23 cellular contexts compared by ENCODE assay signal in genomic region chr10:25753776-25754175, GRCh38.
DNase-seq lines count a peak whose midpoint lies in the region; TF ChIP-seq lines count a peak whose summit lies in the region.
"Had no signal": no experiment of that assay in that cellular context is flagged by ENCODE, and none has a peak within 500 bp of the region (broad histone marks: within the 10 kb centered on the region; RNA-seq: fewer than 3 reads in every experiment).

No MANE protein-coding gene starts in this region.

- DNase-seq in HK-2 (ENCODE audit: unreplicated experiment) (peak; percentile 37), NT2/D1 (ENCODE audit: low read depth, low spot score) (peak; percentile 36), cardiac fibroblast (ENCODE audit: low read depth in 2 of 2) (peak; percentile 62 to 64), non-pigmented ciliary epithelial cell (ENCODE audit: low read depth) (peak; percentile 70), foreskin melanocyte (no peak), chondrocyte (ENCODE audit: low spot score) (no peak), mesenteric fat pad (ENCODE audit: low spot score) (no peak)
- no peak for DNase-seq in activated naive CD4-positive, alpha-beta T cell treated with anti-CD3 and anti-CD28 coated beads, Interleukin-2, amount 10 ng/mL, durations not matched to agents 7 days and 5 days
- DNase-seq: activated CD4-positive, CD25-positive, alpha-beta regulatory T cell treated with anti-CD3 and anti-CD28 coated beads, Interleukin-2, amount 50 U/mL, for 72 hours; activated naive CD4-positive, alpha-beta T cell treated with Interleukin-2 at 50 U/mL for 16 hours; DMS79 treated with DMSO at 0.1 percent for 48 hours; effector memory CD8-positive, alpha-beta T cell; H9; immature natural killer cell; mucosa of descending colon; NCI-H1694 treated with DMSO at 0.1 percent for 48 hours; NCI-H510A treated with DMSO at 0.1 percent for 48 hours; spleen; stimulated activated naive CD8-positive, alpha-beta T cell treated with anti-CD3 and anti-CD28 coated beads, Interleukin-15, amount 100 ng/mL, for 72 hours had no signal

- H3K4me1 ChIP-seq in NT2/D1 (ENCODE audit: insufficient read depth, insufficient read length) = no peaks in the 10 kb centered on the region
- H3K4me1 ChIP-seq: parathyroid adenoma, spleen had no signal

- H3K27ac Mint-ChIP-seq in chondrocyte (ENCODE audit: unreplicated experiment) = no peak overlapping the region
- H3K27ac Mint-ChIP-seq in activated naive CD4-positive, alpha-beta T cell treated with anti-CD3 and anti-CD28 coated beads, Interleukin-2, amount 10 ng/mL, durations not matched to agents 7 days and 5 days = no peak overlapping the region
- H3K27ac Mint-ChIP-seq: B cell; effector memory CD8-positive, alpha-beta T cell; H9; IgD-negative memory B cell; immature natural killer cell; stimulated activated naive CD8-positive, alpha-beta T cell treated with anti-CD3 and anti-CD28 coated beads, Interleukin-15, amount 100 ng/mL, for 72 hours; T-helper 1 cell treated with Interleukin-12 subunit alpha and Interleukin-12 subunit beta and Interleukin-4 antibody, amounts not matched to agents 30 μg/mL and 1 μg/mL, for 36 hours had no signal

- no peak overlapping the region for H3K9ac ChIP-seq in NT2/D1 (ENCODE audit: insufficient read length, low read depth)
- H3K9ac ChIP-seq: parathyroid adenoma had no signal

- no peaks in the 10 kb centered on the region for H3K27me3 ChIP-seq in NT2/D1 (ENCODE audit: insufficient read depth, insufficient read length)

- H3K4me3 ChIP-seq in NT2/D1 (ENCODE audit: insufficient read length, low read depth) (no peak overlapping the region), cardiac fibroblast (replicated peaks in 1 of 2; ENCODE audit: low read depth in 2 of 2, low read length in 2 of 2) (no peak overlapping the region)
- H3K4me3 ChIP-seq: mucosa of descending colon, spleen had no signal

- no peaks in the 10 kb centered on the region for H3K27me3 Mint-ChIP-seq in chondrocyte (ENCODE audit: low read depth)
- no peaks in the 10 kb centered on the region for H3K27me3 Mint-ChIP-seq in activated naive CD4-positive, alpha-beta T cell treated with anti-CD3 and anti-CD28 coated beads, Interleukin-2, amount 10 ng/mL, durations not matched to agents 7 days and 5 days
- H3K27me3 Mint-ChIP-seq: B cell; effector memory CD8-positive, alpha-beta T cell; IgD-negative memory B cell; stimulated activated naive CD8-positive, alpha-beta T cell treated with anti-CD3 and anti-CD28 coated beads, Interleukin-15, amount 100 ng/mL, for 72 hours had no signal

- no peaks in the 10 kb centered on the region for H3K36me3 ChIP-seq in NT2/D1 (ENCODE audit: insufficient read depth, insufficient read length, low read length)
- H3K36me3 ChIP-seq: spleen had no signal

- no peaks in the 10 kb centered on the region for H3K36me3 Mint-ChIP-seq in chondrocyte (ENCODE audit: low read depth)
- no peaks in the 10 kb centered on the region for H3K36me3 Mint-ChIP-seq in activated naive CD4-positive, alpha-beta T cell treated with anti-CD3 and anti-CD28 coated beads, Interleukin-2, amount 10 ng/mL, durations not matched to agents 7 days and 5 days
- H3K36me3 Mint-ChIP-seq: IgD-negative memory B cell, immature natural killer cell had no signal

- TF ChIP-seq CTCF in cardiac fibroblast (IDR thresholded peaks at IDR 0.05; ENCODE audit: low read depth, low read length) (no peak), chondrocyte (IDR thresholded peaks at IDR 0.05) (no peak)

- no peaks in the 10 kb centered on the region for H3K4me1 Mint-ChIP-seq in chondrocyte (ENCODE audit: low read depth)
- H3K4me1 Mint-ChIP-seq in activated naive CD4-positive, alpha-beta T cell treated with anti-CD3 and anti-CD28 coated beads, Interleukin-2, amount 10 ng/mL, durations not matched to agents 7 days and 5 days = no peaks in the 10 kb centered on the region
- H3K4me1 Mint-ChIP-seq: B cell; IgD-negative memory B cell; immature natural killer cell; stimulated activated naive CD8-positive, alpha-beta T cell treated with anti-CD3 and anti-CD28 coated beads, Interleukin-15, amount 100 ng/mL, for 72 hours had no signal

- H3K9me3 Mint-ChIP-seq in chondrocyte (ENCODE audit: low read depth) = no peaks in the 10 kb centered on the region
- no peaks in the 10 kb centered on the region for H3K9me3 Mint-ChIP-seq in activated naive CD4-positive, alpha-beta T cell treated with anti-CD3 and anti-CD28 coated beads, Interleukin-2, amount 10 ng/mL, durations not matched to agents 7 days and 5 days
- H3K9me3 Mint-ChIP-seq: effector memory CD8-positive, alpha-beta T cell; stimulated activated naive CD8-positive, alpha-beta T cell treated with anti-CD3 and anti-CD28 coated beads, Interleukin-15, amount 100 ng/mL, for 72 hours; T-helper 1 cell treated with Interleukin-12 subunit alpha and Interleukin-12 subunit beta and Interleukin-4 antibody, amounts not matched to agents 30 μg/mL and 1 μg/mL, for 36 hours had no signal

- peaks cover 8% of the 10 kb centered on the region; the same call in 1 of the 2 replicates for H3K9me3 ChIP-seq in NT2/D1 (ENCODE audit: insufficient read depth, low read length)
- H3K9me3 ChIP-seq: mucosa of descending colon, spleen had no signal

- H3K4me3 Mint-ChIP-seq in chondrocyte (ENCODE audit: unreplicated experiment) = no peak overlapping the region
- no peak overlapping the region for H3K4me3 Mint-ChIP-seq in activated naive CD4-positive, alpha-beta T cell treated with anti-CD3 and anti-CD28 coated beads, Interleukin-2, amount 10 ng/mL, durations not matched to agents 7 days and 5 days
- H3K4me3 Mint-ChIP-seq: B cell; effector memory CD8-positive, alpha-beta T cell; H9; IgD-negative memory B cell; immature natural killer cell; stimulated activated naive CD8-positive, alpha-beta T cell treated with anti-CD3 and anti-CD28 coated beads, Interleukin-15, amount 100 ng/mL, for 72 hours; T-helper 1 cell treated with Interleukin-12 subunit alpha and Interleukin-12 subunit beta and Interleukin-4 antibody, amounts not matched to agents 30 μg/mL and 1 μg/mL, for 36 hours had no signal

- CTCF ChIA-PET in activated naive CD4-positive, alpha-beta T cell treated with anti-CD3 and anti-CD28 coated beads, Interleukin-2, amount 10 ng/mL, durations not matched to agents 7 days and 5 days (lab: Charles Lee) = no interaction called here

Comparison
In these comparisons a context has a peak if more than half of its experiments do, and no peak if none do; other contexts are left out.
1. DNase-seq: peak in HK-2 (single experiment), NT2/D1 (single experiment), cardiac fibroblast (2 of 2) and non-pigmented ciliary epithelial cell (single experiment); none in foreskin melanocyte (single experiment), chondrocyte (single experiment), activated naive CD4-positive, alpha-beta T cell treated with anti-CD3 and anti-CD28 coated beads, Interleukin-2, amount 10 ng/mL, durations not matched to agents 7 days and 5 days (single experiment) and mesenteric fat pad (single experiment).